ENCODE assay signal across 8 cellular contexts in the genomic region with DNA sequence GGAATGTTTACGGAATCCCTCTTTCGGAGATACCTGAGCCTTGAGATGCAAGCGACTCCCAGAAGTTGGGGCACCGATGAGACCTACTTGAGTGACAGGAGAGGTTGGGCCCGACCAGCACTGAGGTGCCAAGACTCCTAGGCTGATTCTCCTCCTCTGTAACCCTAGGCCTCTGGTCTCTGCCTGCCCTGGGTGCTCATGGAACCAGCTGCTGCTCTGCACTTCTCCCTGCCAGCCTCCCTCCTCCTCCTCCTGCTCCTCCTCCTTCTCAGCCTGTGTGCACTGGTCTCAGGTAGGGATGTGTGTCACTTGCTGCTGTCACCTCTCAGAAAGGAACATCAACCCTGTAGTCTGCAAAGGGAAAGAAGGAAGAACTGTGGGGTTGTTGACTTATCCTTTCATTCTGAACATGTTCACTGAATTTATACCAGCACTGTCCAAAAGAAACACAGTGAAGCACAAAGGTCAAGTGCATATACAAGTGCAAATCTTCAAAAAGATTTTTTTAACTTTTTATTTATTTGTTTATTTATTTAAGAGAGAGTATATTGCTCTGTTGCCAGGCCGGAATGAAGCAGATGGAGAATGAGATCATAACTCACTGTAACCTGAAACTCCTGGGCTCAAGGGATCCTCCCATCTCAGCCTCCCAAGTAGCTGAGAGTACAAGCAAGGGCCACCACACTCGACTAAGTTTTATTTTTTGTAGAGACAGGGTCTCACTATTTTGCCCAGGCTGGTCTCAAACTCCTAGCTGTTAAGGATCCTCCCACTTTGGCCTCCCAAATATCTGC. TPM values are rescaled to one million over a fixed set of nuclear protein-coding genes. Genes with fewer than 3 reads are reported as not detected.
DNase-seq lines count a peak whose midpoint lies in the region; ATAC-seq and TF ChIP-seq lines count a peak whose summit lies in the region.

No MANE protein-coding gene starts in this region.

- DNase-seq in DMS79 (lab: John Stamatoyannopoulos, UW), result peak; percentile 1
- DNase-seq in T-helper 17 cell, result no peak
- peak; percentile 77 for DNase-seq in endodermal cell
- peak; percentile 56 for DNase-seq in myocyte (ENCODE audit: low read depth)
- DNase-seq in activated effector memory CD4-positive, alpha-beta T cell treated with anti-CD3 and anti-CD28 coated beads, Interleukin-2, amount 50 U/mL, for 16 hours, result no peak
- no peak for DNase-seq in GM10266 (ENCODE audit: extremely low spot score)
- no peak for DNase-seq in SKM-1 (lab: John Stamatoyannopoulos, UW; ENCODE audit: unreplicated experiment)

- H3K27me3 ChIP-seq in endodermal cell (ENCODE audit: control insufficient read depth, insufficient read depth, low read length, poor library complexity, severe bottlenecking), result peaks cover 13% of the 10 kb centered on the region

- H3K4me1 ChIP-seq in endodermal cell (ENCODE audit: control insufficient read depth, insufficient read depth, low read length), result peaks cover 5% of the 10 kb centered on the region

- 27 to 32% methylated on average over 4 to 7 of the region's 7 CpGs for WGBS in endodermal cell (ENCODE audit: insufficient coverage in 1 of 2, insufficient read length in 1 of 2), 2 experiments

- peaks cover 12% of the 10 kb centered on the region for H3K4me1 Mint-ChIP-seq in T-helper 17 cell
- H3K4me1 Mint-ChIP-seq in endodermal cell, result peaks cover 32% of the 10 kb centered on the region

- H3K4me3 Mint-ChIP-seq in T-helper 17 cell (peak overlapping the region; percentile 100), endodermal cell (peak overlapping the region; percentile 86)

- no peaks in the 10 kb centered on the region for H3K27me3 Mint-ChIP-seq in T-helper 17 cell
- H3K27me3 Mint-ChIP-seq in endodermal cell (ENCODE audit: insufficient read depth), result peaks cover 5% of the 10 kb centered on the region

- H3K27ac Mint-ChIP-seq in T-helper 17 cell, result peak overlapping the region; percentile 99
- H3K27ac Mint-ChIP-seq in endodermal cell, result peak overlapping the region; percentile 96

- ATAC-seq in HG03432 (IDR thresholded peaks at IDR 0.05; ENCODE audit: unreplicated experiment) (peak; percentile 33), T-helper 17 cell (peak; percentile 37)

- peak overlapping the region; percentile 82 for H3K4me3 ChIP-seq in endodermal cell (ENCODE audit: low read length)

- peak overlapping the region; percentile 65 for H3K9ac ChIP-seq in endodermal cell (ENCODE audit: extremely low read depth, low read length, poor library complexity, severe bottlenecking)

- no peak overlapping the region for H3K27ac ChIP-seq in endodermal cell (ENCODE audit: low read depth, low read length)

- H3K36me3 Mint-ChIP-seq in T-helper 17 cell (ENCODE audit: low read depth), result peaks cover 3% of the 10 kb centered on the region
- peaks cover 6% of the 10 kb centered on the region for H3K36me3 Mint-ChIP-seq in endodermal cell (ENCODE audit: low read depth)

- no peaks in the 10 kb centered on the region for H3K9me3 Mint-ChIP-seq in endodermal cell

- no peak for TF ChIP-seq CTCF in endodermal cell (conservative IDR thresholded peaks at IDR 0.05)
- TF ChIP-seq CTCF in GM10266 (IDR thresholded peaks at IDR 0.05; ENCODE audit: control insufficient read depth, insufficient read depth, low read depth, missing control alignments), result no peak

- H3K36me3 ChIP-seq in endodermal cell (ENCODE audit: control insufficient read depth, insufficient read depth, low read length), result no peaks in the 10 kb centered on the region

- no peaks in the 10 kb centered on the region for H3K9me3 ChIP-seq in T-helper 17 cell (ENCODE audit: control insufficient read depth, low read length, poor library complexity, severe bottlenecking)
- H3K9me3 ChIP-seq in endodermal cell (ENCODE audit: control insufficient read depth, low read length), result no peaks in the 10 kb centered on the region

RNA-seq across cellular contexts. Expression of gene BTN2A2, which starts 0.9 kb away (rescaled TPM):
- total RNA-seq in T-helper 17 cell (10 to 100 TPM; 21.4 to 23.6 TPM), endodermal cell (10 to 100 TPM; 11.3 to 23.5 TPM), myocyte (6.2 and 10.4 TPM in 2 replicates)
- 14.1 TPM for polyA plus RNA-seq in endodermal cell (2013, experiment 1 of 2)
- 16.1 TPM for polyA plus RNA-seq in endodermal cell (2013, experiment 2 of 2)
- 17.8 TPM for polyA plus RNA-seq in myocyte (2012)

RNA-seq across cellular contexts. Expression of gene BTN3A1, which starts 18.3 kb away (rescaled TPM):
- total RNA-seq in T-helper 17 cell (100 to 1,000 TPM; 169 to 205 TPM), endodermal cell (1 to 10 TPM; 1.9 to 2.0 TPM), myocyte (9.6 and 13.8 TPM in 2 replicates)
- 10.2 TPM for polyA plus RNA-seq in endodermal cell (2013, experiment 1 of 2)
- 8.4 TPM for polyA plus RNA-seq in endodermal cell (2013, experiment 2 of 2)
- polyA plus RNA-seq in myocyte (2012), result 13.9 TPM

RNA-seq across cellular contexts. Expression of gene BTN3A2, which starts 18.8 kb away (rescaled TPM):
- total RNA-seq in T-helper 17 cell (100 to 1,000 TPM; 115 to 147 TPM), endodermal cell (1 to 10 TPM; 2.1 to 3.6 TPM), myocyte (17.4 and 21.8 TPM in 2 replicates)
- polyA plus RNA-seq in endodermal cell (2013, experiment 1 of 2), result 4.9 TPM
- polyA plus RNA-seq in endodermal cell (2013, experiment 2 of 2), result 2.8 TPM
- polyA plus RNA-seq in myocyte (2012), result 26.4 TPM

RNA-seq across cellular contexts. Expression of gene BTN3A3, which starts 56.5 kb away (rescaled TPM):
- 10 to 100 TPM; 51.6 to 78.0 TPM for total RNA-seq in T-helper 17 cell
- 1 to 10 TPM; 1.3 to 3.9 TPM for total RNA-seq in endodermal cell
- polyA plus RNA-seq in endodermal cell (2013, experiment 1 of 2), result 2.9 TPM
- 3.4 TPM for polyA plus RNA-seq in endodermal cell (2013, experiment 2 of 2)
- 11.2 and 12.9 TPM in 2 replicates for total RNA-seq in myocyte
- 17.4 TPM for polyA plus RNA-seq in myocyte (2012)

Comparison
In these comparisons a context has a peak if more than half of its experiments do, and no peak if none do; other contexts are left out.
1. DNase-seq: peak in DMS79 (single experiment), endodermal cell (single experiment) and myocyte (single experiment); none in T-helper 17 cell (0 of 3), activated effector memory CD4-positive, alpha-beta T cell treated with anti-CD3 and anti-CD28 coated beads, Interleukin-2, amount 50 U/mL, for 16 hours (single experiment), GM10266 (single experiment) and SKM-1 (single experiment).
2. RNA of gene BTN3A1, which starts 18.3 kb away (total RNA-seq): 169 to 205 TPM in T-helper 17 cell; 9.6 to 13.8 TPM in myocyte and 1.9 to 2.0 TPM in endodermal cell; every median in the first group is over 10 times any median in the second.